33 cellular contexts compared by ENCODE assay signal in genomic region chr11:118100691-118101232, GRCh38. TPM values are rescaled to one million over a fixed set of nuclear protein-coding genes. Genes with fewer than 3 reads are reported as not detected.
"Had no signal": no experiment of that assay in that cellular context is flagged by ENCODE, and none has a peak within 500 bp of the region (broad histone marks: within the 10 kb centered on the region; RNA-seq: fewer than 3 reads in every experiment).

No MANE protein-coding gene starts in this region.

- H3K27ac Mint-ChIP-seq: activated naive CD4-positive, alpha-beta T cell treated with anti-CD3 and anti-CD28 coated beads, Interleukin-2, amount 50 U/mL, for 24 hours; activated naive CD8-positive, alpha-beta T cell treated with anti-CD3 and anti-CD28 coated beads, Interleukin-2, amount 50 U/mL, for 24 hours; dendritic cell treated with granulocyte-macrophage colony-stimulating factor and Interleukin-4, amounts not matched to agents 40 ng/mL and 50 ng/mL, for 4 days; endodermal cell; mesothelial cell of epicardium; nephron progenitor cell; progenitor cell of endocrine pancreas; T-helper 1 cell treated with Interleukin-12 subunit alpha and Interleukin-12 subunit beta and Interleukin-4 antibody, amounts not matched to agents 30 μg/mL and 1 μg/mL, for 36 hours had no signal

- H3K27me3 Mint-ChIP-seq: activated naive CD4-positive, alpha-beta T cell treated with anti-CD3 and anti-CD28 coated beads, Interleukin-2, amount 50 U/mL, for 24 hours had no signal

- H3K4me1 Mint-ChIP-seq: activated naive CD4-positive, alpha-beta T cell treated with anti-CD3 and anti-CD28 coated beads, Interleukin-2, amount 50 U/mL, for 24 hours; central memory CD8-positive, alpha-beta T cell; naive B cell had no signal

- H3K36me3 ChIP-seq: breast epithelium, neutrophil, transverse colon had no signal

- H3K4me3 Mint-ChIP-seq: activated naive CD4-positive, alpha-beta T cell treated with anti-CD3 and anti-CD28 coated beads, Interleukin-2, amount 50 U/mL, for 24 hours; activated naive CD8-positive, alpha-beta T cell treated with anti-CD3 and anti-CD28 coated beads, Interleukin-2, amount 50 U/mL, for 24 hours; central memory CD8-positive, alpha-beta T cell; dendritic cell treated with granulocyte-macrophage colony-stimulating factor and Interleukin-4, amounts not matched to agents 40 ng/mL and 50 ng/mL, for 4 days; endodermal cell; mesothelial cell of epicardium; naive B cell; nephron progenitor cell; T-helper 1 cell treated with Interleukin-12 subunit alpha and Interleukin-12 subunit beta and Interleukin-4 antibody, amounts not matched to agents 30 μg/mL and 1 μg/mL, for 36 hours had no signal

- H3K36me3 Mint-ChIP-seq: activated naive CD4-positive, alpha-beta T cell treated with anti-CD3 and anti-CD28 coated beads, Interleukin-2, amount 50 U/mL, for 24 hours; mesothelial cell of epicardium; naive B cell had no signal

- H3K27me3 ChIP-seq: breast epithelium, neutrophil, testis, transverse colon had no signal

- H3K9me3 ChIP-seq: breast epithelium, neutrophil, testis, transverse colon had no signal

- H3K4me3 ChIP-seq: breast epithelium, testis, transverse colon had no signal

- DNase-seq: activated CD4-positive, alpha-beta T cell treated with anti-CD3 and anti-CD28 coated beads for 48 hours; activated CD4-positive, alpha-beta T cell treated with anti-CD3 and anti-CD28 coated beads, Interleukin-2, amount 50 U/mL, for 48 hours; activated CD8-positive, alpha-beta memory T cell treated with anti-CD3 and anti-CD28 coated beads for 24 hours; activated naive CD8-positive, alpha-beta T cell treated with anti-CD3 and anti-CD28 coated beads, Interleukin-2, amount 50 U/mL, for 24 hours; amygdala; endodermal cell; foreskin fibroblast; mammary epithelial cell; naive B cell; nephron progenitor cell; retina; stimulated activated CD4-positive, alpha-beta T cell treated with anti-CD3 and anti-CD28 coated beads, Interleukin-2, amount 100 ng/mL, for 48 hours; stimulated activated naive CD8-positive, alpha-beta T cell treated with anti-CD3 and anti-CD28 coated beads, Interleukin-15, Interleukin-2, amounts not matched to agents 100 U/mL and 50 U/mL, for 24 hours; SW 1271; T-helper 9 cell; testis; transverse colon had no signal

- FAIRE-seq: islet of Langerhans, TTC549, urothelium cell line had no signal

- H3K9me3 Mint-ChIP-seq: activated naive CD4-positive, alpha-beta T cell treated with anti-CD3 and anti-CD28 coated beads, Interleukin-2, amount 50 U/mL, for 24 hours; activated naive CD8-positive, alpha-beta T cell treated with anti-CD3 and anti-CD28 coated beads, Interleukin-2, amount 50 U/mL, for 24 hours; central memory CD8-positive, alpha-beta T cell; dendritic cell treated with granulocyte-macrophage colony-stimulating factor and Interleukin-4, amounts not matched to agents 40 ng/mL and 50 ng/mL, for 4 days; endodermal cell; mesothelial cell of epicardium; naive B cell; nephron progenitor cell; T-helper 1 cell treated with Interleukin-12 subunit alpha and Interleukin-12 subunit beta and Interleukin-4 antibody, amounts not matched to agents 30 μg/mL and 1 μg/mL, for 36 hours had no signal

- ATAC-seq: activated CD4-positive, CD25-positive, alpha-beta regulatory T cell treated with anti-CD3 and anti-CD28 coated beads, Interleukin-2, amount 50 U/mL, for 24 hours; activated naive CD8-positive, alpha-beta T cell treated with anti-CD3 and anti-CD28 coated beads, Interleukin-2, amount 50 U/mL, for 24 hours; esophagus mucosa; stimulated activated naive CD8-positive, alpha-beta T cell treated with anti-CD3 and anti-CD28 coated beads, Interleukin-15, Interleukin-2, amounts not matched to agents 100 U/mL and 50 U/mL, for 24 hours had no signal

- H3K27ac ChIP-seq: breast epithelium, neutrophil, testis, transverse colon, VCaP had no signal

RNA-seq across cellular contexts. Expression of gene SMIM35, which starts 14.0 kb away (rescaled TPM):
- total RNA-seq: breast epithelium, endodermal cell, esophagus mucosa, liver, mammary epithelial cell, mesothelial cell of epicardium, osteocyte, progenitor cell of endocrine pancreas, transverse colon had no signal

RNA-seq across cellular contexts. Expression of gene TMPRSS4, which starts 23.9 kb away (rescaled TPM):
- total RNA-seq: endodermal cell, osteocyte had no signal

RNA-seq across cellular contexts. Expression of gene SCN4B, which starts 51.9 kb away (rescaled TPM):
- total RNA-seq: progenitor cell of endocrine pancreas had no signal
